10 cellular contexts compared by ENCODE assay signal in the genomic region with DNA sequence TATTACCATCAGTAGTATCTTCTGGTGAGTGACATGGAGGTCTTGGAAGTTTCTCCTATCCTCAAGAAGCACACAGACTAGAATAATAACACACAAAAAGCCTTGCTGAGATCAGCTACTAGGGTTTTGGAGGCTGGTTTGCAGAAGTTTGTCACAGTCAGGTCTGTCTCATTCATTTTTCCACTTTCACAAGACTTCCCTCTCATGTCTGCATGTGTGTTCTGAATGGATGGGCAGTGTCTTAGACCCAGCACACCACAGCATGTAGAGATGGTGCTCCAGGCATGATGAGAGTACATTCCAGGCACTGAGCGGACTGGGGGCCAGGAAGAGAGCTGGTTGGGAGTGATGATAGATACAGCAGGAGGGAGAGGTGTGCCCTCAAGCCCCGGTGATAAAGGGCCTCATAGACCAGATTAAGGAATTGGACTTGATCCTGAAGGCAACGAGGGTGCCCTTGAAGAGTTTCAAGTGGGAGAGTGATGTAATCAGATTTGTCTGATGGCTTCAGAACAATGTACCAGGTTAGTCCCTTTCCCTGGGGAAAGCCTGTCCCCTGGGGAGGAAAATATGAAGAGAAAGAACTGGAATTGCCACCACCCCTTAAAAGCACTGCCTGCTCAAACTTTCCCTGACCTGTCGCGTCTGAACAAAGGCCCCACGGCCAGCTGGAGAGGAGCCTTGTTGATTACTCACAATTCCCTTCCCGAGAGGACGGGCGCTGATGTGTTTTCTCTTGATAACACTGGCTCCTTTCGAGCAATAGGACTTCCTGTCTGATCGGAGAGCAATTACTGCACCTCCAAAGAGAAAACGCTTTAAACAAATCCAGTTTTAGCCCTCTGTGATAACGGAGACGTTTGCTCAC. TPM values are rescaled to one million over a fixed set of nuclear protein-coding genes. Genes with fewer than 3 reads are reported as not detected.
A peak's percentile ranks its signal among the peaks of the same experiment; 100 is the strongest.
DNase-seq lines count a peak whose midpoint lies in the region; ATAC-seq and TF ChIP-seq lines count a peak whose summit lies in the region.
"Had no signal": no experiment of that assay in that cellular context is flagged by ENCODE, and none has a peak within 500 bp of the region (broad histone marks: within the 10 kb centered on the region; RNA-seq: fewer than 3 reads in every experiment).

No MANE protein-coding gene starts in this region.

- H4K20me1 ChIP-seq in SK-N-SH (ENCODE audit: insufficient read depth): no peaks in the 10 kb centered on the region

- no peak overlapping the region for H3K9ac ChIP-seq in SK-N-SH
- H3K9ac ChIP-seq: KMS-11 had no signal

- TF ChIP-seq RAD21 in SK-N-SH (IDR thresholded peaks at IDR 0.05; ENCODE audit: low read length): no peak

- in situ Hi-C loops in astrocyte of the cerebellum (cut with HindIII; ENCODE audit: low sequenced_read_pairs): no loop called here
- in situ Hi-C loops in transverse colon (cut with MboI; ENCODE audit: low pct_ligation_motif_present in 1 of 4, low pct_unique_long_range_greater_than_20kb in 1 of 4, low sequenced_read_pairs in 3 of 4): no loop called here

- no peaks in the 10 kb centered on the region for H3K9me2 ChIP-seq in SK-N-SH

- CTCF ChIA-PET in SK-N-SH (lab: Yijun Ruan, JAX): interaction anchor here (0.7 kb wide), 1 partner anchor 79 kb away, joined by 5 read pairs; no protein-coding TSS in a partner anchor

- intact Hi-C loops in left lung (cut with DNase I) (no loop called here), transverse colon (cut with DNase I; ENCODE audit: low total_unique reads) (no loop called here)

- TF ChIP-seq EP300 in transverse colon (IDR thresholded peaks at IDR 0.05; ENCODE audit: low read depth) (no peak), SK-N-SH (IDR thresholded peaks at IDR 0.05; ENCODE audit: borderline replicate concordance in 1 of 2, low read depth in 1 of 2, low read length in 1 of 2) (no peak)

- TF ChIP-seq POLR2A in transverse colon (IDR thresholded peaks at IDR 0.05): no peak

- H3K27me3 ChIP-seq in left lung (no peaks in the 10 kb centered on the region), transverse colon (no peaks in the 10 kb centered on the region), SK-N-SH (ENCODE audit: insufficient read depth) (no peaks in the 10 kb centered on the region)

- H3K4me2 ChIP-seq in SK-N-SH: no peak overlapping the region
- H3K4me2 ChIP-seq: KMS-11 had no signal

- no peaks in the 10 kb centered on the region for H3K79me2 ChIP-seq in SK-N-SH (ENCODE audit: insufficient read depth)

- TF ChIP-seq CTCF in astrocyte of the cerebellum (IDR thresholded peaks at IDR 0.05; ENCODE audit: low read depth, low read length, missing control alignments) (no peak), left lung (IDR thresholded peaks at IDR 0.05) (no peak), transverse colon (IDR thresholded peaks at IDR 0.05) (no peak), SK-N-SH (IDR thresholded peaks at IDR 0.05) (no peak)

- H2AFZ ChIP-seq in SK-N-SH (ENCODE audit: low read depth): no peak overlapping the region

- H3K36me3 ChIP-seq in left lung (no peaks in the 10 kb centered on the region), transverse colon (no peaks in the 10 kb centered on the region), SK-N-SH (replicated peaks in 1 of 2; ENCODE audit: control insufficient read depth in 1 of 2, insufficient read depth in 2 of 2, low read length in 1 of 2) (no peaks in the 10 kb centered on the region)

- WGBS in transverse colon (ENCODE audit: low coverage in 1 of 2), 2 donors: 30 to 35% methylated on average over 2 to 14 of the region's 14 CpGs
- 65% methylated on average over 14 of the region's 14 CpGs for WGBS in SK-N-SH (ENCODE audit: low lambda C conversion rate)

- peak; percentile 69 for ATAC-seq in left lung
- no peak for ATAC-seq in GM19455 (IDR thresholded peaks at IDR 0.05; ENCODE audit: unreplicated experiment)
- ATAC-seq in HG02884 (IDR thresholded peaks at IDR 0.05; ENCODE audit: unreplicated experiment): no peak

- DNase-seq in NCI-H1092 treated with DMSO at 0.1 percent for 48 hours (lab: John Stamatoyannopoulos, UW): peak; percentile 19
- DNase-seq in NCI-H1092 (lab: John Stamatoyannopoulos, UW): no peak
- peak; percentile 34 for DNase-seq in astrocyte of the cerebellum (ENCODE audit: low read depth)
- peak in 1 of 2 donors; percentile 46 for DNase-seq in left lung
- DNase-seq in transverse colon: peak; percentile 22
- no peak for DNase-seq in SK-N-SH

- POLR2A ChIA-PET in SK-N-SH (lab: Yijun Ruan, JAX): no interaction called here

- no peaks in the 10 kb centered on the region for H3F3A ChIP-seq in SK-N-SH (replicated peaks; ENCODE audit: insufficient read depth)

- H3K4me1 ChIP-seq in left lung (peaks cover 5 to 59% of the 10 kb centered on the region in 2 donors), transverse colon (no peaks in the 10 kb centered on the region), SK-N-SH (ENCODE audit: control insufficient read depth in 1 of 2, insufficient read depth in 2 of 2, low read depth in 1 of 2, low read length in 1 of 2) (peaks cover 7 to 18% of the 10 kb centered on the region in 2 experiments; a peak in 2 of 4 replicates)

- H3K27ac ChIP-seq in left lung: peak overlapping the region; percentile 13 to 16
- no peak overlapping the region for H3K27ac ChIP-seq in transverse colon
- no peak overlapping the region for H3K27ac ChIP-seq in SK-N-SH (ENCODE audit: low read depth in 2 of 2, low read length in 1 of 2)
- H3K27ac ChIP-seq: 22Rv1, KMS-11 had no signal

- H3K9me3 ChIP-seq in left lung (peaks cover 0 to under 1% of the 10 kb centered on the region in 2 donors), transverse colon (no peaks in the 10 kb centered on the region), SK-N-SH (peaks cover under 1% of the 10 kb centered on the region; the same call in 1 of the 2 replicates)

- H3K4me3 ChIP-seq in astrocyte of the cerebellum (ENCODE audit: low read depth, low read length) (no peak overlapping the region), left lung (no peak overlapping the region), transverse colon (no peak overlapping the region), SK-N-SH (ENCODE audit: low read depth in 2 of 2, low read length in 1 of 2) (no peak overlapping the region)

TF ChIP-seq in SK-N-SH, 30 proteins besides CTCF, POLR2A, EP300 and RAD21:
- TF ChIP-seq CHD2 (IDR thresholded peaks at IDR 0.05; ENCODE audit: low read length, partially characterized antibody): no peak
- TF ChIP-seq GATA2 (CRISPR knock-in tag; IDR thresholded peaks at IDR 0.05): no peak
- no peak for TF ChIP-seq FOSL2 (IDR thresholded peaks at IDR 0.05; ENCODE audit: borderline replicate concordance, low read depth)
- no peak for TF ChIP-seq MXI1 (IDR thresholded peaks at IDR 0.05; ENCODE audit: low read depth, low read length)
- no peak for TF ChIP-seq NRF1 (IDR thresholded peaks at IDR 0.05; ENCODE audit: low read depth, low read length)
- no peak for TF ChIP-seq RCOR1 (IDR thresholded peaks at IDR 0.05; ENCODE audit: low read length)
- TF ChIP-seq NFIC (IDR thresholded peaks at IDR 0.05; ENCODE audit: borderline replicate concordance): no peak
- TF ChIP-seq JUND (IDR thresholded peaks at IDR 0.05): no peak
- no peak for TF ChIP-seq FOXM1 (IDR thresholded peaks at IDR 0.05; ENCODE audit: low read depth)

RNA-seq across cellular contexts. Expression of a gene that starts 45.1 kb away (rescaled TPM):
- total RNA-seq in left lung: 10 to 100 TPM; 27.8 to 42.0 TPM
- 10 to 100 TPM in 1 of 4 donors, 1 to 10 TPM in 3; 1.4 to 18.0 (median 4.0) TPM for total RNA-seq in transverse colon
- 0.05 TPM in 2 replicates for polyA plus RNA-seq in SK-N-SH (2012; rRNA removed)
- 0.03 and 0.04 TPM in 2 replicates for polyA plus RNA-seq in SK-N-SH (2012; cell fraction: cytosol; rRNA removed)
- polyA plus RNA-seq in SK-N-SH (2012; cell fraction: nucleus; rRNA removed): not detected in 2 replicates

Comparison
In these comparisons a context has a peak if more than half of its experiments do, and no peak if none do; other contexts are left out.
1. DNase-seq: peak in NCI-H1092 treated with DMSO at 0.1 percent for 48 hours (single experiment), astrocyte of the cerebellum (single experiment) and transverse colon (single experiment); none in NCI-H1092 (single experiment) and SK-N-SH (single experiment).
2. H3K27ac ChIP-seq: peak in left lung (2 of 2); none in transverse colon (0 of 4) and SK-N-SH (0 of 2).